Comparison of ENCODE assay signal across 8 cellular contexts in genomic region chr2:190408538-190409271, GRCh38. TPM values are rescaled to one million over a fixed set of nuclear protein-coding genes. Genes with fewer than 3 reads are reported as not detected.
DNase-seq lines count a peak whose midpoint lies in the region; ATAC-seq and TF ChIP-seq lines count a peak whose summit lies in the region.

No MANE protein-coding gene starts in this region.

- H3K27me3 ChIP-seq in HUES6 (ENCODE audit: control insufficient read depth, insufficient read depth, low read length), result peaks cover 58% of the 10 kb centered on the region
- H3K27me3 ChIP-seq in SJCRH30, result 0 out of 2 replicates have a peak, but pooled peaks cover 3% of the 10 kb centered on the region
- H3K27me3 ChIP-seq in psoas muscle (ENCODE audit: insufficient read depth in 3 of 3, low read length in 2 of 3), result peaks cover 0 to 12% (median 0%) of the 10 kb centered on the region in 3 donors

- ATAC-seq in GM21423 (IDR thresholded peaks at IDR 0.05; ENCODE audit: unreplicated experiment) (peak; percentile 67), left ventricle myocardium superior (peak; percentile 61), psoas muscle (peak; percentile 21 to 66 (median 54))
- peak; percentile 51 for ATAC-seq in activated naive CD8-positive, alpha-beta T cell treated with anti-CD3 and anti-CD28 coated beads, Interleukin-2, amount 10 ng/mL, durations not matched to agents 7 days and 5 days (ENCODE audit: low read depth)

- no peaks in the 10 kb centered on the region for H3K27me3 Mint-ChIP-seq in activated naive CD8-positive, alpha-beta T cell treated with anti-CD3 and anti-CD28 coated beads, Interleukin-2, amount 10 ng/mL, durations not matched to agents 7 days and 5 days

- H3K4me1 Mint-ChIP-seq in activated naive CD8-positive, alpha-beta T cell treated with anti-CD3 and anti-CD28 coated beads, Interleukin-2, amount 10 ng/mL, durations not matched to agents 7 days and 5 days, result peaks cover 44% of the 10 kb centered on the region

- H3K4me3 ChIP-seq in HUES6 (ENCODE audit: low read depth, low read length) (peak overlapping the region; percentile 77), SJCRH30 (peak overlapping the region; percentile 75), psoas muscle (peak overlapping the region; percentile 81), urinary bladder (ENCODE audit: low read depth, low read length) (peak overlapping the region; percentile 87)

- no peak for TF ChIP-seq CTCF in psoas muscle (IDR thresholded peaks at IDR 0.05)

- intact Hi-C loops in left ventricle myocardium superior (cut with micrococcal nuclease) (no loop called here), psoas muscle (cut with DNase I) (no loop called here)

- H3K9me3 ChIP-seq in HUES6 (ENCODE audit: control insufficient read depth, insufficient read depth, low read depth, low read length) (peaks cover 4% of the 10 kb centered on the region; the same call in 1 of the 2 replicates), SJCRH30 (replicated peaks) (no peaks in the 10 kb centered on the region), psoas muscle (no peaks in the 10 kb centered on the region)

- H3K27ac ChIP-seq in HUES6 (ENCODE audit: low read depth, low read length) (no peak overlapping the region), SJCRH30 (peak overlapping the region; percentile 1; the same call in 1 of the 2 replicates), psoas muscle (peak overlapping the region; percentile 50), urinary bladder (ENCODE audit: low read depth) (peak overlapping the region; percentile 81)

- H3K4me1 ChIP-seq in HUES6 (ENCODE audit: control insufficient read depth, insufficient read depth, low read length) (peaks cover 21% of the 10 kb centered on the region), SJCRH30 (peaks cover 5% of the 10 kb centered on the region), psoas muscle (no peaks in the 10 kb centered on the region), urinary bladder (ENCODE audit: insufficient read depth) (no peaks in the 10 kb centered on the region)

- peaks cover 8% of the 10 kb centered on the region for H3K36me3 Mint-ChIP-seq in activated naive CD8-positive, alpha-beta T cell treated with anti-CD3 and anti-CD28 coated beads, Interleukin-2, amount 10 ng/mL, durations not matched to agents 7 days and 5 days

- POLR2A ChIA-PET in activated naive CD8-positive, alpha-beta T cell treated with anti-CD3 and anti-CD28 coated beads, Interleukin-2, amount 10 ng/mL, durations not matched to agents 7 days and 5 days (lab: Charles Lee), result interaction anchor here (2.9 to 4.7 kb wide), 2 partner anchors 10 to 125 kb away, joined by 8 to 46 read pairs; partner anchors contain the start of gene NEMP2

- WGBS in psoas muscle, 3 donors, result 1 to 2% (median 1%) methylated on average over 23 to 54 of the region's 54 CpGs
- 2% methylated on average over 54 of the region's 54 CpGs for WGBS in urinary bladder

- no peaks in the 10 kb centered on the region for H3K9me3 Mint-ChIP-seq in activated naive CD8-positive, alpha-beta T cell treated with anti-CD3 and anti-CD28 coated beads, Interleukin-2, amount 10 ng/mL, durations not matched to agents 7 days and 5 days

- no peak overlapping the region for H3K9ac ChIP-seq in HUES6 (ENCODE audit: low read length)

- H3K4me3 Mint-ChIP-seq in activated naive CD8-positive, alpha-beta T cell treated with anti-CD3 and anti-CD28 coated beads, Interleukin-2, amount 10 ng/mL, durations not matched to agents 7 days and 5 days, result peak overlapping the region; percentile 91

- no peaks in the 10 kb centered on the region for H3K36me3 ChIP-seq in HUES6 (ENCODE audit: control insufficient read depth, insufficient read depth, low read length)
- no peaks in the 10 kb centered on the region for H3K36me3 ChIP-seq in SJCRH30
- no peaks in the 10 kb centered on the region for H3K36me3 ChIP-seq in psoas muscle (ENCODE audit: insufficient read depth in 1 of 2, low read depth in 1 of 2)
- no peaks in the 10 kb centered on the region for H3K36me3 ChIP-seq in urinary bladder (ENCODE audit: insufficient read depth)

- peak overlapping the region; percentile 95 for H3K27ac Mint-ChIP-seq in activated naive CD8-positive, alpha-beta T cell treated with anti-CD3 and anti-CD28 coated beads, Interleukin-2, amount 10 ng/mL, durations not matched to agents 7 days and 5 days

- DNase-seq in DMS79 (lab: John Stamatoyannopoulos, UW), result peak; percentile 55
- peak; percentile 80 to 85 for DNase-seq in SJCRH30
- DNase-seq in activated naive CD8-positive, alpha-beta T cell treated with anti-CD3 and anti-CD28 coated beads, Interleukin-2, amount 10 ng/mL, durations not matched to agents 7 days and 5 days, result peak; percentile 79
- peak; percentile 65 for DNase-seq in left ventricle myocardium superior
- DNase-seq in psoas muscle, result peak; percentile 43 to 61

RNA-seq across cellular contexts. Expression of gene MFSD6, which starts 0.6 kb away (rescaled TPM):
- total RNA-seq in SJCRH30 (2014; rRNA removed; shearing (Covaris generic)), result 14.4 TPM in 2 replicates
- total RNA-seq in activated naive CD8-positive, alpha-beta T cell treated with anti-CD3 and anti-CD28 coated beads, Interleukin-2, amount 10 ng/mL, durations not matched to agents 7 days and 5 days, result 10 to 100 TPM; 51.3 to 56.7 TPM
- total RNA-seq in left ventricle myocardium superior, result 24.4 TPM
- total RNA-seq in psoas muscle, result 1 to 10 TPM; 4.0 to 9.4 (median 5.2) TPM
- polyA plus RNA-seq in psoas muscle, result 1 to 10 TPM; 2.6 to 5.5 (median 4.0) TPM
- 16.3 TPM for total RNA-seq in urinary bladder
- polyA plus RNA-seq in urinary bladder, result 19.3 TPM
